Comparison of ENCODE assay signal across 17 cellular contexts in the genomic region with DNA sequence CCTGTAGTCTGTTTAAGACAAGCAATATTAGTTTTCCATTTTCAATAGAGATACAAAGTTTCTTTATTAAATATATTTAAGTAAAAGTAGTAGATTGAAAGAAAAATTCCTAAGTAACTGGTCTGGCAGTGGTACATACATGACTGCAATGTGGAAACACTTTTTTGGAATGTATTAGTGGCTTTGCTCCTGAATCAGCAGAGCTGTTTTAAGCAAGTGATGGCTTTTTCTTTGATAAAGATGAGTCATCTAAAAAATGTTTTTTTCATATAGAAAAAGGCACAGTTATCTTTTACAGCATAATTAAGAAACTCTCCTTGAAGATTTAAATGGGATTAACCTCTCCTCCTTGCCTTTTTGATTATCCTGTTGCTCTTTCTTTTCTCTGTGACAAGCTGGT. TPM values are rescaled to one million over a fixed set of nuclear protein-coding genes. Genes with fewer than 3 reads are reported as not detected.
A peak's percentile ranks its signal among the peaks of the same experiment; 100 is the strongest.
DNase-seq lines count a peak whose midpoint lies in the region; ATAC-seq, FAIRE-seq and TF ChIP-seq lines count a peak whose summit lies in the region.
"Had no signal": no experiment of that assay in that cellular context is flagged by ENCODE, and none has a peak within 500 bp of the region (broad histone marks: within the 10 kb centered on the region; RNA-seq: fewer than 3 reads in every experiment).

No MANE protein-coding gene starts in this region.

- TF ChIP-seq EP300 in HepG2 (IDR thresholded peaks at IDR 0.05; ENCODE audit: low read depth in 2 of 2, low read length in 2 of 2): no peak
- no peak for TF ChIP-seq EP300 in HepG2 (CRISPR knock-in tag; IDR thresholded peaks at IDR 0.05; ENCODE audit: borderline replicate concordance)

- no peak overlapping the region for H2AFZ ChIP-seq in HepG2 (ENCODE audit: low read length)

- intact Hi-C loops in HepG2 (cut with micrococcal nuclease; ENCODE audit: unreplicated experiment): no loop called here
- intact Hi-C loops in right lobe of liver (cut with DNase I): no loop called here
- intact Hi-C loops in adrenal gland (cut with DNase I): no loop called here
- intact Hi-C loops in aorta (cut with DNase I): no loop called here
- intact Hi-C loops in Right ventricle myocardium inferior (cut with DNase I): no loop called here

- no peaks in the 10 kb centered on the region for H3K27me3 ChIP-seq in HepG2 (ENCODE audit: control insufficient read depth in 1 of 2, insufficient read depth in 2 of 2, low read length in 2 of 2)
- no peaks in the 10 kb centered on the region for H3K27me3 ChIP-seq in right lobe of liver
- H3K27me3 ChIP-seq in adrenal gland: no peaks in the 10 kb centered on the region
- no peaks in the 10 kb centered on the region for H3K27me3 ChIP-seq in aorta (ENCODE audit: control insufficient read depth in 1 of 2, insufficient read depth in 2 of 2, low read length in 1 of 2)
- H3K27me3 ChIP-seq: pancreas had no signal

- no peak for FAIRE-seq in HepG2 (lab: Jason Lieb, UNC)
- FAIRE-seq: pancreas had no signal

- H3K36me3 ChIP-seq in HepG2 (replicated peaks in 1 of 2; ENCODE audit: control insufficient read depth in 1 of 2, insufficient read depth in 2 of 2, low read length in 2 of 2) (peaks cover 51 to 96% of the 10 kb centered on the region in 2 experiments), right lobe of liver (peaks cover 11 to 61% (median 22%) of the 10 kb centered on the region in 4 donors), adrenal gland (replicated peaks in 1 of 2) (peaks cover 0 to 81% of the 10 kb centered on the region in 2 donors), aorta (ENCODE audit: control insufficient read depth in 1 of 2, insufficient read depth in 2 of 2, low read length in 1 of 2) (peaks cover 4 to 5% of the 10 kb centered on the region in 2 donors)

- 0 out of 2 replicates have a peak, but pooled peaks cover 4% of the 10 kb centered on the region for H3K4me1 ChIP-seq in HepG2 (ENCODE audit: insufficient read depth, low read length)
- peaks cover 0 to 17% (median 2%) of the 10 kb centered on the region in 4 donors for H3K4me1 ChIP-seq in right lobe of liver
- peaks cover 16 to 23% of the 10 kb centered on the region in 2 donors for H3K4me1 ChIP-seq in adrenal gland (replicated peaks in 1 of 2)
- H3K4me1 ChIP-seq in aorta (ENCODE audit: control insufficient read depth in 1 of 2, insufficient read depth in 2 of 2, low read length in 2 of 2): peaks cover 6 to 8% of the 10 kb centered on the region in 2 donors

- in situ Hi-C loops in HepG2 (cut with HindIII; ENCODE audit: extremely low pct_ligation_motif_present, low pct_unique_long_range_greater_than_20kb): no loop called here

- TF ChIP-seq RAD21 in HepG2 (CRISPR knock-in tag; IDR thresholded peaks at IDR 0.05): no peak

- DNase-seq in HepG2 (ENCODE audit: low spot score) (no peak), right lobe of liver (no peak), adrenal gland (no peak), fibroblast of the aortic adventitia (ENCODE audit: low read depth) (peak; percentile 84), aorta (no peak), activated gamma-delta T cell treated with Interleukin-2 at 50 U/mL for 16 hours (no peak), Right ventricle myocardium inferior (ENCODE audit: missing footprints) (no peak)
- DNase-seq: ACHN; activated CD8-positive, alpha-beta memory T cell treated with anti-CD3 and anti-CD28 coated beads, Interleukin-2, amount 50 U/mL, for 4 hours; amygdala; DMS53; immature natural killer cell; NCI-H1048; NCI-H2171 treated with DMSO at 0.1 percent for 48 hours; pancreas; stimulated activated CD4-positive, alpha-beta T cell treated with anti-CD3 and anti-CD28 coated beads, Interleukin-12 subunit alpha, Interleukin-12 subunit beta, amount 100 ng/mL, for 4 hours had no signal

- H3K4me3 ChIP-seq in HepG2 (replicated peaks in 1 of 3; ENCODE audit: insufficient read depth in 1 of 3, low read depth in 2 of 3, low read length in 3 of 3) (no peak overlapping the region), right lobe of liver (no peak overlapping the region), adrenal gland (no peak overlapping the region), fibroblast of the aortic adventitia (ENCODE audit: low read depth, low read length) (no peak overlapping the region), aorta (ENCODE audit: low read length in 2 of 2) (no peak overlapping the region)
- H3K4me3 ChIP-seq: pancreas had no signal

- no peak for TF ChIP-seq POLR2A in HepG2 (IDR thresholded peaks at IDR 0.05; ENCODE audit: insufficient read depth in 1 of 2, low read depth in 2 of 2, low read length in 2 of 2)
- no peak for TF ChIP-seq POLR2A in right lobe of liver (IDR thresholded peaks at IDR 0.05)
- no peak for TF ChIP-seq POLR2A in adrenal gland (IDR thresholded peaks at IDR 0.05)

- H3K27ac ChIP-seq in HepG2 (ENCODE audit: extremely low read length, insufficient read depth, low read length) (no peak overlapping the region), right lobe of liver (no peak overlapping the region), adrenal gland (peak overlapping the region in 3 of 5 donors; percentile 26 to 80 (median 55)), aorta (ENCODE audit: low read depth in 1 of 2, low read length in 2 of 2) (peak overlapping the region; percentile 30 to 32)

- no TSS peak for BruUV-seq in HepG2 (replicated peaks; lab: Mats Ljungman, UMichigan)

- H3K9me3 ChIP-seq in HepG2 (ENCODE audit: low read length) (no peaks in the 10 kb centered on the region), right lobe of liver (no peaks in the 10 kb centered on the region), adrenal gland (replicated peaks in 1 of 3) (no peaks in the 10 kb centered on the region), aorta (ENCODE audit: control insufficient read depth, low read length) (no peaks in the 10 kb centered on the region)
- H3K9me3 ChIP-seq: pancreas had no signal

- H3K9ac ChIP-seq in HepG2 (ENCODE audit: insufficient read depth, low read depth, low read length): no peak overlapping the region

- CTCF ChIA-PET in HepG2 (lab: Yijun Ruan, JAX; ENCODE audit: low intra/inter-chr PET ratio, low total read pairs): no interaction called here

- no peaks in the 10 kb centered on the region for H3K79me2 ChIP-seq in HepG2 (ENCODE audit: insufficient read depth, low read length)

- TF ChIP-seq CTCF in HepG2 (CRISPR knock-in tag; IDR thresholded peaks at IDR 0.05): no peak
- no peak for TF ChIP-seq CTCF in right lobe of liver (IDR thresholded peaks at IDR 0.05)
- no peak for TF ChIP-seq CTCF in adrenal gland (IDR thresholded peaks at IDR 0.05)
- TF ChIP-seq CTCF in fibroblast of the aortic adventitia (IDR thresholded peaks at IDR 0.05; ENCODE audit: insufficient read depth, low read length): no peak

- ATAC-seq in HepG2 (no peak), right lobe of liver (no peak), aorta (ENCODE audit: low FRiP score) (no peak), GM18868 (IDR thresholded peaks at IDR 0.05; ENCODE audit: unreplicated experiment) (no peak), Right ventricle myocardium inferior (no peak)

- no peak overlapping the region for H3K4me2 ChIP-seq in HepG2 (ENCODE audit: low read depth, low read length)

- POLR2A ChIA-PET in HepG2 (lab: Yijun Ruan, JAX): interaction anchor here (1.0 kb wide), 1 partner anchor 35 kb away, joined by 3 read pairs; a partner anchor contains a TSS

- H4K20me1 ChIP-seq in HepG2 (ENCODE audit: insufficient read depth, low read length): no peaks in the 10 kb centered on the region

TF ChIP-seq in HepG2, 621 proteins besides CTCF, POLR2A, EP300 and RAD21 (continues in another document):
- TF ChIP-seq ZNF337 (CRISPR knock-in tag; IDR thresholded peaks at IDR 0.05; ENCODE audit: borderline replicate concordance, low read depth): no peak
- no peak for TF ChIP-seq ZBTB21 (CRISPR knock-in tag; IDR thresholded peaks at IDR 0.05)

RNA-seq across cellular contexts. Expression of a gene that starts 34.9 kb away (rescaled TPM):
- total RNA-seq in HepG2 (2016; rRNA removed; fragmentation: Illumina TruSeq; extraction: Trizol) (21.0 and 30.8 TPM in 2 replicates), right lobe of liver (10 to 100 TPM in 5 of 6 experiments, 1 to 10 TPM in 1; 7.2 to 40.8 (median 13.6) TPM), adrenal gland (10 to 100 TPM; 16.7 to 54.6 (median 29.6) TPM), fibroblast of the aortic adventitia (ENCODE audit: low replicate concordance) (28.9 and 52.5 TPM in 2 replicates), aorta (10 to 100 TPM; 44.9 to 75.3 TPM), Right ventricle myocardium inferior (29.5 TPM)
- total RNA-seq in HepG2 (2016; cell fraction: cytosol; rRNA removed; fragmentation: Illumina TruSeq; extraction: Trizol; ENCODE audit: low read depth): 3.8 and 4.0 TPM in 2 replicates
- 20.2 and 32.7 TPM in 2 replicates for total RNA-seq in HepG2 (2016; cell fraction: insoluble cytoplasmic fraction; rRNA removed; fragmentation: Illumina TruSeq; extraction: Trizol)
- total RNA-seq in HepG2 (2016; cell fraction: membrane; rRNA removed; fragmentation: Illumina TruSeq; extraction: Trizol): 7.1 and 9.1 TPM in 2 replicates
- 52.1 and 52.6 TPM in 2 replicates for total RNA-seq in HepG2 (2016; cell fraction: nucleus; rRNA removed; fragmentation: Illumina TruSeq; extraction: Trizol)
- polyA plus RNA-seq in HepG2 (2011; rRNA removed) (53.9 and 70.2 TPM in 2 replicates), adrenal gland (10 to 100 TPM; 26.8 to 41.7 (median 35.0) TPM), aorta (10 to 100 TPM; 30.6 to 30.9 TPM)
- 29.9 and 38.1 TPM in 2 replicates for polyA plus RNA-seq in HepG2 (2011; cell fraction: cytosol; rRNA removed)
- 77.5 and 80.4 TPM in 2 replicates for polyA plus RNA-seq in HepG2 (2011; cell fraction: nucleus; rRNA removed)
- polyA plus RNA-seq in HepG2 (2012): 46.4 and 59.6 TPM in 2 replicates
- polyA plus RNA-seq in HepG2 (2016; cell fraction: cytosol; fragmentation: Illumina TruSeq; extraction: Trizol; ENCODE audit: low read depth): 1.5 and 3.7 TPM in 2 replicates
- 24.8 and 27.7 TPM in 2 replicates for polyA plus RNA-seq in HepG2 (2016; cell fraction: insoluble cytoplasmic fraction; fragmentation: Illumina TruSeq; extraction: Trizol; ENCODE audit: low read depth)
- 5.6 and 5.8 TPM in 2 replicates for polyA plus RNA-seq in HepG2 (2016; cell fraction: membrane; fragmentation: Illumina TruSeq; extraction: Trizol; ENCODE audit: low read depth)
- polyA plus RNA-seq in HepG2 (2016; cell fraction: nucleus; fragmentation: Illumina TruSeq; extraction: Trizol; ENCODE audit: insufficient read depth, low read depth): 38.9 TPM in 2 replicates
- 42.3 and 101 TPM in 2 replicates for polyA minus RNA-seq in HepG2 (2011; rRNA and poly(A)+ RNA removed; ENCODE audit: low replicate concordance)
- 82.1 and 91.9 TPM in 2 replicates for polyA minus RNA-seq in HepG2 (2011; cell fraction: cytosol; rRNA and poly(A)+ RNA removed)
- polyA minus RNA-seq in HepG2 (2011; cell fraction: nucleus; rRNA and poly(A)+ RNA removed): 257 and 304 TPM in 2 replicates

Comparison
In these comparisons a context has a peak if more than half of its experiments do, and no peak if none do; other contexts are left out.
1. H3K27ac ChIP-seq: peak in adrenal gland (3 of 5) and aorta (2 of 2); none in HepG2 (single experiment) and right lobe of liver (0 of 3).